Comparison of ENCODE assay signal across 30 cellular contexts in genomic region chr4:147491076-147491475, GRCh38. TPM values are rescaled to one million over a fixed set of nuclear protein-coding genes. Genes with fewer than 3 reads are reported as not detected.
"Had no signal": no experiment of that assay in that cellular context is flagged by ENCODE, and none has a peak within 500 bp of the region (broad histone marks: within the 10 kb centered on the region; RNA-seq: fewer than 3 reads in every experiment).

No MANE protein-coding gene starts in this region.

- H3K4me2 ChIP-seq: neural progenitor cell, smooth muscle cell had no signal

- ATAC-seq: heart left ventricle; left lung; naive thymus-derived CD8-positive, alpha-beta T cell; psoas muscle; stimulated activated naive B cell treated with anti-CD40 and anti-IgM and Interleukin-4, amounts not matched to agents 10 μg/mL and 1 μg/mL and 100 μg/mL, for 72 hours had no signal

- DNase-seq: activated CD4-positive, alpha-beta T cell treated with anti-CD3 and anti-CD28 coated beads for 4 hours; activated CD4-positive, alpha-beta T cell treated with anti-CD3 and anti-CD28 coated beads, Interleukin-2, amount 50 U/mL, for 4 hours; activated effector memory CD4-positive, alpha-beta T cell treated with Interleukin-2 at 50 U/mL for 16 hours; activated naive CD4-positive, alpha-beta T cell treated with Interleukin-2 at 50 U/mL for 16 hours; activated T-cell treated with anti-CD3 and anti-CD28 coated beads for 4 hours; caudate nucleus; effector CD8-positive, alpha-beta T cell; foreskin fibroblast; heart left ventricle; hypothalamus; immature natural killer cell; kidney glomerular epithelial cell; left lung; naive thymus-derived CD8-positive, alpha-beta T cell; occipital lobe; psoas muscle; stimulated activated CD4-positive, alpha-beta T cell treated with anti-CD3 and anti-CD28 coated beads, Interleukin-1b, Interleukin-23, amount 100 ng/mL, for 48 hours; stimulated activated CD4-positive, alpha-beta T cell treated with anti-CD3 and anti-CD28 coated beads, Interleukin-4, amount 100 ng/mL, for 4 hours; stimulated activated CD8-positive, alpha-beta memory T cell treated with anti-CD3 and anti-CD28 coated beads, Interleukin-4, amount 100 ng/mL, for 48 hours; stimulated activated naive B cell treated with anti-CD40 and anti-IgM and Interleukin-4, amounts not matched to agents 10 μg/mL and 1 μg/mL and 100 μg/mL, for 72 hours; stomach; T-helper 1 cell; thyroid gland had no signal

- H3K27ac ChIP-seq: epithelial cell of prostate, neural progenitor cell, parathyroid adenoma, psoas muscle, thyroid gland, VCaP had no signal

- H3K27me3 ChIP-seq: ascending aorta, heart left ventricle, left lung, neural progenitor cell, stomach, thyroid gland had no signal

- H2AFZ ChIP-seq: neural progenitor cell, parathyroid adenoma had no signal

- H3K36me3 ChIP-seq: ascending aorta, heart left ventricle, left lung, neural progenitor cell, stomach, thyroid gland had no signal

- H3K9me3 ChIP-seq: ascending aorta, heart left ventricle, left lung, psoas muscle, stomach, thyroid gland had no signal

- H3K4me1 ChIP-seq: neural progenitor cell, parathyroid adenoma, psoas muscle, thyroid gland had no signal

- H3K4me3 ChIP-seq: ascending aorta, heart left ventricle, left lung, neural progenitor cell, psoas muscle, smooth muscle cell, stomach, thyroid gland had no signal

- H3K9ac ChIP-seq: neural progenitor cell, parathyroid adenoma had no signal

RNA-seq across cellular contexts. Expression of gene EDNRA, which starts 10.2 kb away (rescaled TPM):
- total RNA-seq: dermis microvascular lymphatic vessel endothelial cell; naive thymus-derived CD8-positive, alpha-beta T cell had no signal
- polyA plus RNA-seq: immature natural killer cell; naive thymus-derived CD8-positive, alpha-beta T cell had no signal
